34 cellular contexts compared by ENCODE assay signal in genomic region chr2:44444881-44445280, GRCh38.
"Had no signal": no experiment of that assay in that cellular context is flagged by ENCODE, and none has a peak within 500 bp of the region (broad histone marks: within the 10 kb centered on the region; RNA-seq: fewer than 3 reads in every experiment).

No MANE protein-coding gene starts in this region.

- H3K9me3 ChIP-seq: MG63 had no signal

- H3K27me3 ChIP-seq: MG63 had no signal

- H3K36me3 ChIP-seq: MG63 had no signal

- H3K4me3 ChIP-seq: MG63 had no signal

- DNase-seq: Karpas-422, Kasumi-1, MG63, MM.1S, MV-4-11, NCI-H1048, NCI-H1092, NCI-H1092 treated with DMSO at 0.1 percent for 48 hours, NCI-H1105, NCI-H1105 treated with DMSO at 0.1 percent for 48 hours, NCI-H1417, NCI-H1417 treated with DMSO at 0.1 percent for 48 hours, NCI-H1436, NCI-H1436 treated with DMSO at 0.1 percent for 48 hours, NCI-H146, NCI-H1694, NCI-H1694 treated with DMSO at 0.1 percent for 48 hours, NCI-H187, NCI-H187 treated with DMSO at 0.1 percent for 48 hours, NCI-H1930, NCI-H2029, NCI-H2029 treated with DMSO at 0.1 percent for 48 hours, NCI-H2081, NCI-H2081 treated with DMSO at 0.1 percent for 48 hours, NCI-H2107, NCI-H2171, NCI-H2171 treated with DMSO at 0.1 percent for 48 hours, NCI-H2227 treated with DMSO at 0.1 percent for 48 hours, NCI-H226, NCI-H345, NCI-H446, NCI-H446 treated with DMSO at 0.1 percent for 48 hours, NCI-H510A, NCI-H510A treated with DMSO at 0.1 percent for 48 hours had no signal
